Comparison of ENCODE assay signal across 8 cellular contexts in genomic region chr1:206634365-206635079, GRCh38. TPM values are rescaled to one million over a fixed set of nuclear protein-coding genes. Genes with fewer than 3 reads are reported as not detected.
DNase-seq lines count a peak whose midpoint lies in the region; ATAC-seq and TF ChIP-seq lines count a peak whose summit lies in the region.

No MANE protein-coding gene starts in this region.

- H3K4me1 ChIP-seq in HAP-1 (peaks cover 17% of the 10 kb centered on the region), left lung (peaks cover 21 to 38% of the 10 kb centered on the region in 2 donors)

- intact Hi-C loops in dendritic cell treated with granulocyte-macrophage colony-stimulating factor and Interleukin-4, amounts not matched to agents 40 ng/mL and 50 ng/mL, for 4 days (cut with micrococcal nuclease): loop anchor here (1.0 to 10.0 kb wide), 3 partner anchors 30 to 280 kb away; no protein-coding TSS in a partner anchor
- intact Hi-C loops in left lung (cut with DNase I): no loop called here

- peak overlapping the region; percentile 89 for H3K4me3 Mint-ChIP-seq in dendritic cell treated with granulocyte-macrophage colony-stimulating factor and Interleukin-4, amounts not matched to agents 40 ng/mL and 50 ng/mL, for 4 days

- H3K9me3 ChIP-seq in HAP-1 (no peaks in the 10 kb centered on the region), left lung (no peaks in the 10 kb centered on the region)

- no peaks in the 10 kb centered on the region for H3K36me3 ChIP-seq in HAP-1 (replicated peaks)
- no peaks in the 10 kb centered on the region for H3K36me3 ChIP-seq in left lung

- no peaks in the 10 kb centered on the region for H3K36me3 Mint-ChIP-seq in dendritic cell treated with granulocyte-macrophage colony-stimulating factor and Interleukin-4, amounts not matched to agents 40 ng/mL and 50 ng/mL, for 4 days (ENCODE audit: low read depth)

- in situ Hi-C loops in HAP-1 (cut with MboI; ENCODE audit: low sequenced_read_pairs): no loop called here

- DNase-seq in AG08396 (ENCODE audit: low spot score) (peak; percentile 70), HAP-1 (ENCODE audit: low spot score in 2 of 2) (peak; percentile 66 to 94), NCI-H524 (lab: John Stamatoyannopoulos, UW) (peak; percentile 76 to 90), left lung (peak; percentile 92 to 98)
- DNase-seq in activated CD4-positive, alpha-beta T cell treated with anti-CD3 and anti-CD28 coated beads, Interleukin-2, amount 50 U/mL, for 24 hours (ENCODE audit: low read depth in 1 of 2, low spot score in 1 of 2): peak; percentile 47 to 67
- peak; percentile 60 to 79 for DNase-seq in stimulated activated CD4-positive, alpha-beta T cell treated with anti-CD3 and anti-CD28 coated beads, Interleukin-1b, Interleukin-23, amount 100 ng/mL, for 4 hours (ENCODE audit: low read depth in 2 of 2)

- TF ChIP-seq CTCF in left lung (IDR thresholded peaks at IDR 0.05): peak; percentile 74 to 80

- ATAC-seq in left lung (peak; percentile 75), HG02798 (IDR thresholded peaks at IDR 0.05; ENCODE audit: poor library complexity, unreplicated experiment) (no peak)

- H3K4me3 ChIP-seq in HAP-1 (peak overlapping the region; percentile 81), left lung (peak overlapping the region; percentile 86 to 98)

- H3K27ac Mint-ChIP-seq in dendritic cell treated with granulocyte-macrophage colony-stimulating factor and Interleukin-4, amounts not matched to agents 40 ng/mL and 50 ng/mL, for 4 days: peak overlapping the region; percentile 49

- H3K27me3 ChIP-seq in HAP-1 (ENCODE audit: low read depth): peaks cover 3% of the 10 kb centered on the region
- peaks cover 0 to 10% of the 10 kb centered on the region in 2 donors for H3K27me3 ChIP-seq in left lung

- H3K9me3 Mint-ChIP-seq in dendritic cell treated with granulocyte-macrophage colony-stimulating factor and Interleukin-4, amounts not matched to agents 40 ng/mL and 50 ng/mL, for 4 days: no peaks in the 10 kb centered on the region

- peaks cover 33% of the 10 kb centered on the region for H3K27me3 Mint-ChIP-seq in dendritic cell treated with granulocyte-macrophage colony-stimulating factor and Interleukin-4, amounts not matched to agents 40 ng/mL and 50 ng/mL, for 4 days

- peak overlapping the region; percentile 79 to 89 for H3K27ac ChIP-seq in left lung

- peaks cover 28% of the 10 kb centered on the region for H3K4me1 Mint-ChIP-seq in dendritic cell treated with granulocyte-macrophage colony-stimulating factor and Interleukin-4, amounts not matched to agents 40 ng/mL and 50 ng/mL, for 4 days (ENCODE audit: low read depth)

RNA-seq across cellular contexts. Expression of gene DYRK3, which starts 0.8 kb away (rescaled TPM):
- 10 to 100 TPM; 11.5 to 11.8 TPM for total RNA-seq in left lung

RNA-seq across cellular contexts. Expression of gene EIF2D, which starts 22.3 kb away (rescaled TPM):
- 10 to 100 TPM; 37.5 to 39.5 TPM for total RNA-seq in left lung

RNA-seq across cellular contexts. Expression of gene MAPKAPK2, which starts 50.2 kb away (rescaled TPM):
- total RNA-seq in left lung: 100 to 1,000 TPM in 1 of 2 donors, 10 to 100 TPM in 1; 92.2 to 113 TPM
